22 cellular contexts compared by ENCODE assay signal in genomic region chr7:133746305-133746704, GRCh38.
DNase-seq lines count a peak whose midpoint lies in the region; ATAC-seq, FAIRE-seq and TF ChIP-seq lines count a peak whose summit lies in the region.
"Had no signal": no experiment of that assay in that cellular context is flagged by ENCODE, and none has a peak within 500 bp of the region (broad histone marks: within the 10 kb centered on the region; RNA-seq: fewer than 3 reads in every experiment).

No MANE protein-coding gene starts in this region.

- H3K27me3 ChIP-seq in mesenchymal stem cell (ENCODE audit: control insufficient read depth in 1 of 2, insufficient read depth in 1 of 2, low read length in 2 of 2) = no peaks in the 10 kb centered on the region
- no peaks in the 10 kb centered on the region for H3K27me3 ChIP-seq in psoas muscle (ENCODE audit: insufficient read depth in 3 of 3, low read length in 2 of 3)
- H3K27me3 ChIP-seq: Peyer's patch had no signal

- no peaks in the 10 kb centered on the region for H3K27me3 Mint-ChIP-seq in WTC11 (ENCODE audit: low read depth)
- no peaks in the 10 kb centered on the region for H3K27me3 Mint-ChIP-seq in activated naive CD8-positive, alpha-beta T cell treated with anti-CD3 and anti-CD28 coated beads, Interleukin-2, amount 50 U/mL, for 24 hours
- H3K27me3 Mint-ChIP-seq: B cell had no signal

- TF ChIP-seq POLR2A in A549 (IDR thresholded peaks at IDR 0.05; ENCODE audit: low read length) = no peak

- H3K14ac ChIP-seq in mesenchymal stem cell (ENCODE audit: low read length in 2 of 2) = no peak overlapping the region

- TF ChIP-seq RAD21 in A549 (conservative IDR thresholded peaks at IDR 0.05 in 1 of 2, IDR thresholded peaks at IDR 0.05 in 1 of 2) = no peak

- H3K4ac ChIP-seq in mesenchymal stem cell (ENCODE audit: low read depth in 1 of 2, low read length in 2 of 2) = no peak overlapping the region

- H3K4me3 ChIP-seq in A549 = no peak overlapping the region
- H3K4me3 ChIP-seq in mesenchymal stem cell (ENCODE audit: insufficient read depth in 1 of 2, low read depth in 1 of 2, low read length in 2 of 2) = no peak overlapping the region
- H3K4me3 ChIP-seq in psoas muscle = no peak overlapping the region
- H3K4me3 ChIP-seq: HAP-1, Peyer's patch had no signal

- no peak overlapping the region for H3K18ac ChIP-seq in mesenchymal stem cell (ENCODE audit: low read depth in 1 of 2, low read length in 2 of 2)

- H3K27ac ChIP-seq in A549 (no peak overlapping the region), epithelial cell of prostate (peak overlapping the region; percentile 56), mesenchymal stem cell (ENCODE audit: low read length, poor library complexity, severe bottlenecking) (no peak overlapping the region), psoas muscle (no peak overlapping the region)
- H3K27ac ChIP-seq: HL-60, Peyer's patch had no signal

- no peak overlapping the region for H3K4me2 ChIP-seq in A549
- no peak overlapping the region for H3K4me2 ChIP-seq in mesenchymal stem cell (ENCODE audit: low read length, poor library complexity, severe bottlenecking)

- CTCF ChIA-PET in A549 (lab: Yijun Ruan, JAX) = no interaction called here
- CTCF ChIA-PET in WTC11 (lab: Charles Lee) = no interaction called here

- no peak overlapping the region for H4K8ac ChIP-seq in mesenchymal stem cell (ENCODE audit: low read length)

- H3K9me3 Mint-ChIP-seq in WTC11 = no peaks in the 10 kb centered on the region
- H3K9me3 Mint-ChIP-seq in activated naive CD8-positive, alpha-beta T cell treated with anti-CD3 and anti-CD28 coated beads, Interleukin-2, amount 50 U/mL, for 24 hours = no peaks in the 10 kb centered on the region

- H2AFZ ChIP-seq in mesenchymal stem cell (ENCODE audit: low read depth, low read length) = no peak overlapping the region

- WGBS in A549 (ENCODE audit: missing lambda C conversion rate) = 88% methylated on average over 3 of the region's 3 CpGs
- WGBS in mesenchymal stem cell = 96% methylated on average over 2 of the region's 3 CpGs
- 47 to 68% (median 56%) methylated on average over 3 of the region's 3 CpGs for WGBS in psoas muscle, 3 donors

- TF ChIP-seq EP300 in A549 (IDR thresholded peaks at IDR 0.05) = no peak

- no peak overlapping the region for H3K4me3 Mint-ChIP-seq in WTC11
- no peak overlapping the region for H3K4me3 Mint-ChIP-seq in activated naive CD8-positive, alpha-beta T cell treated with anti-CD3 and anti-CD28 coated beads, Interleukin-2, amount 50 U/mL, for 24 hours
- H3K4me3 Mint-ChIP-seq: B cell had no signal

- POLR2A ChIA-PET in A549 (lab: Yijun Ruan, JAX) = no interaction called here
- POLR2A ChIA-PET in WTC11 (lab: Charles Lee) = no interaction called here

- no peak overlapping the region for H3K23ac ChIP-seq in mesenchymal stem cell (ENCODE audit: low read length in 2 of 2)

- no peak overlapping the region for H2BK5ac ChIP-seq in mesenchymal stem cell (ENCODE audit: low read depth, low read length, poor library complexity, severe bottlenecking)

- H3K4me1 Mint-ChIP-seq in WTC11 = peaks cover 49% of the 10 kb centered on the region
- no peaks in the 10 kb centered on the region for H3K4me1 Mint-ChIP-seq in activated naive CD8-positive, alpha-beta T cell treated with anti-CD3 and anti-CD28 coated beads, Interleukin-2, amount 50 U/mL, for 24 hours

- peaks cover 3% of the 10 kb centered on the region for H3K79me1 ChIP-seq in mesenchymal stem cell (replicated peaks; ENCODE audit: low read length, poor library complexity, severe bottlenecking)

- no peak overlapping the region for H2BK120ac ChIP-seq in mesenchymal stem cell (ENCODE audit: low read depth, low read length)

- H3K9ac ChIP-seq in mesenchymal stem cell (ENCODE audit: low read length) = no peak overlapping the region

- ATAC-seq in A549 = no peak
- no peak for ATAC-seq in WTC11
- ATAC-seq in psoas muscle = no peak
- no peak for ATAC-seq in activated naive CD8-positive, alpha-beta T cell treated with anti-CD3 and anti-CD28 coated beads, Interleukin-2, amount 50 U/mL, for 24 hours

- H2AK5ac ChIP-seq in mesenchymal stem cell (ENCODE audit: low read length, severe bottlenecking) = peak overlapping the region; percentile 70

- TF ChIP-seq CTCF in A549 (IDR thresholded peaks at IDR 0.05) (no peak), WTC11 (IDR thresholded peaks at IDR 0.05) (no peak), psoas muscle (IDR thresholded peaks at IDR 0.05) (no peak)

- no peak for DNase-seq in A549 (ENCODE audit: low read depth in 1 of 2, low spot score in 1 of 2)
- no peak for DNase-seq in WTC11 (ENCODE audit: low spot score)
- peak; percentile 37 for DNase-seq in epithelial cell of prostate (ENCODE audit: low read depth, low spot score)
- DNase-seq in mesenchymal stem cell = no peak
- no peak for DNase-seq in NCI-H187 (lab: John Stamatoyannopoulos, UW)
- DNase-seq in RKO (ENCODE audit: low spot score) = no peak
- no peak for DNase-seq in psoas muscle
- DNase-seq in activated naive CD8-positive, alpha-beta T cell treated with anti-CD3 and anti-CD28 coated beads, Interleukin-2, amount 50 U/mL, for 24 hours = no peak
- DNase-seq: 8988T; DMS 273 treated with DMSO at 0.1 percent for 48 hours; GDM1; NCI-H1092 treated with DMSO at 0.1 percent for 48 hours; NCI-H146; NCI-H2081 treated with DMSO at 0.1 percent for 48 hours; NCI-H510A; NCI-H748 treated with DMSO at 0.1 percent for 48 hours; NK-92 treated with Interleukin-12 subunit alpha and Interleukin-12 subunit beta, amount 100 ng/mL, for 24 hours; Peyer's patch; SHP77 had no signal

- no peaks in the 10 kb centered on the region for H3K36me3 Mint-ChIP-seq in WTC11
- no peaks in the 10 kb centered on the region for H3K36me3 Mint-ChIP-seq in activated naive CD8-positive, alpha-beta T cell treated with anti-CD3 and anti-CD28 coated beads, Interleukin-2, amount 50 U/mL, for 24 hours (ENCODE audit: low read depth)

- peak; percentile 49 for FAIRE-seq in A549 (lab: Jason Lieb, UNC)

- H3K9me3 ChIP-seq in A549 = no peaks in the 10 kb centered on the region
- no peaks in the 10 kb centered on the region for H3K9me3 ChIP-seq in mesenchymal stem cell (ENCODE audit: control insufficient read depth, low read length)
- H3K9me3 ChIP-seq in psoas muscle = no peaks in the 10 kb centered on the region
- H3K9me3 ChIP-seq: HAP-1, Peyer's patch had no signal

- intact Hi-C loops in psoas muscle (cut with DNase I) = no loop called here

- H3K4me1 ChIP-seq in A549 (no peaks in the 10 kb centered on the region), mesenchymal stem cell (ENCODE audit: control insufficient read depth, insufficient read depth, low read depth, low read length) (no peaks in the 10 kb centered on the region), psoas muscle (no peaks in the 10 kb centered on the region)
- H3K4me1 ChIP-seq: HAP-1, Peyer's patch had no signal

- no peak overlapping the region for H2BK12ac ChIP-seq in mesenchymal stem cell (ENCODE audit: low read length in 2 of 2)

- H3K36me3 ChIP-seq in mesenchymal stem cell (ENCODE audit: control insufficient read depth in 1 of 2, insufficient read depth in 2 of 2, low read depth in 1 of 2, low read length in 2 of 2) (no peaks in the 10 kb centered on the region), psoas muscle (ENCODE audit: insufficient read depth in 1 of 2, low read depth in 1 of 2) (no peaks in the 10 kb centered on the region)
- H3K36me3 ChIP-seq: HAP-1, Peyer's patch had no signal

- H3K27ac Mint-ChIP-seq in WTC11 = peak overlapping the region; percentile 74
- H3K27ac Mint-ChIP-seq in activated naive CD8-positive, alpha-beta T cell treated with anti-CD3 and anti-CD28 coated beads, Interleukin-2, amount 50 U/mL, for 24 hours = no peak overlapping the region
- H3K27ac Mint-ChIP-seq: B cell had no signal

- no peak overlapping the region for H2BK15ac ChIP-seq in mesenchymal stem cell (ENCODE audit: low read depth, poor library complexity, severe bottlenecking)

- H4K91ac ChIP-seq in mesenchymal stem cell (ENCODE audit: low read length) = no peak overlapping the region

TF ChIP-seq in A549, 52 proteins besides CTCF, POLR2A, EP300 and RAD21:
- TF ChIP-seq FOSB (CRISPR knock-in tag; IDR thresholded peaks at IDR 0.05) (no peak), RARB (CRISPR knock-in tag; IDR thresholded peaks at IDR 0.05) (no peak), MAZ (IDR thresholded peaks at IDR 0.05; ENCODE audit: borderline replicate concordance, low read depth, low read length) (no peak), KDM5A (IDR thresholded peaks at IDR 0.05) (no peak), HOXA7 (CRISPR knock-in tag; IDR thresholded peaks at IDR 0.05) (no peak), ZNF302 (CRISPR knock-in tag; IDR thresholded peaks at IDR 0.05) (no peak), CBX8 (IDR thresholded peaks at IDR 0.05) (no peak), HEYL (CRISPR knock-in tag; IDR thresholded peaks at IDR 0.05) (no peak), ZFP36 (IDR thresholded peaks at IDR 0.05; ENCODE audit: borderline replicate concordance, partially characterized antibody) (no peak), FOSL2 (IDR thresholded peaks at IDR 0.05) (no peak), FOSL2 (CRISPR knock-in tag; IDR thresholded peaks at IDR 0.05) (no peak)
TF ChIP-seq in A549: peak in this region for 0.

TF ChIP-seq in WTC11, 78 proteins besides CTCF, POLR2A, EP300 and RAD21 (continues in another document):
- TF ChIP-seq KAT7 (CRISPR knock-in tag; IDR thresholded peaks at IDR 0.05; ENCODE audit: borderline replicate concordance) = no peak
- TF ChIP-seq ATF3 (CRISPR knock-in tag; conservative IDR thresholded peaks at IDR 0.05) = no peak
- no peak for TF ChIP-seq NR2C2 (CRISPR knock-in tag; IDR thresholded peaks at IDR 0.05)
- TF ChIP-seq SMAD3 (CRISPR knock-in tag; IDR thresholded peaks at IDR 0.05; ENCODE audit: borderline replicate concordance) = no peak
- no peak for TF ChIP-seq ZNF425 (CRISPR knock-in tag; conservative IDR thresholded peaks at IDR 0.05)
